Comparison of ENCODE assay signal across 8 cellular contexts in the genomic region with DNA sequence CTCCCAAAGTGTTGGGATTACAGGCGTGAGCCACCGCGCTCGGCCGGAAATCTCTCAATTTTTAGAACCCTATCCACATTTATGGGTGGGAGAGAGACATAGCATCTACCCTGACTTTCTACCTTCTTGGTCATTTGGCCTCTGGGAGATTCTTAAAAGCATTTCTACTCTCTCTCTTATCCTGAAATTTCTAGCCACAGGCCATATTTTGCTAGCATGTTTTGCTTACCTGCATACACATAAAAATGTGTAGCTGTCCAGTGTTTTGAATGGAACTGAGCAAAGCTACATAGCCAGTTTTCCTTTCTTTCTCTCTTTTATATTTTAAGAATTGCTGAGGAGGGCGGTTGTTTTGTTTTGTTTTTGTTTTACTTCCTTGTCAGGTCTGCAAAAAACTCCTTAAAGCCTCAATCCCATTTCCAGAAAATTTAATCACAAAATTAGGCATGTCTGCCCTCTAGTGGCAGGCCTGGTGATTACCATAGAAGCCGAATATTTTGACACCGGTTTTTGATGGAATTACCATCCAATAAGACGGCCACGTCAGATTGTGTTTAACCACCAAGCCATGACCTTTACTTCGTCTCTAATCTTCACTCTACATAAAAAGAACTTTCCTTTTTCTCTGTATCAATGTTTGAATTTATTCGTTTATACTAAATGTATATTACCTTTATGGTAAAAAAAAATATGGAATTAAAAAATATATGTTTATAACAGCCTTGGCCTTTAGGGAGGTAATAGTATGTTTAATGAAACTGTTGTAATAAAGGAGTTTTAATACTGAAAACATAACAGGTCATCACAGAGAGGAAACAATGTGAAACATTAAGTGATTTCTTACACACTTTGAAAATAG. TPM values are rescaled to one million over a fixed set of nuclear protein-coding genes. Genes with fewer than 3 reads are reported as not detected.
DNase-seq lines count a peak whose midpoint lies in the region; ATAC-seq and TF ChIP-seq lines count a peak whose summit lies in the region.

No MANE protein-coding gene starts in this region.

- no peak overlapping the region for H3K4me3 ChIP-seq in transverse colon

- H3K9me3 ChIP-seq in transverse colon: no peaks in the 10 kb centered on the region

- WGBS in transverse colon (ENCODE audit: low coverage in 1 of 2), 2 donors: 0 to 42% methylated on average over 5 to 12 of the region's 12 CpGs

- no peak overlapping the region for H3K27ac ChIP-seq in transverse colon

- peaks cover 0 to 12% (median 5%) of the 10 kb centered on the region in 4 donors for H3K4me1 ChIP-seq in transverse colon

- no peak overlapping the region for H3K4me3 Mint-ChIP-seq in activated CD8-positive, alpha-beta T cell treated with anti-CD3 and anti-CD28 coated beads for 36 hours
- H3K4me3 Mint-ChIP-seq in naive B cell: no peak overlapping the region

- no peak for TF ChIP-seq POLR2A in erythroblast (IDR thresholded peaks at IDR 0.05; ENCODE audit: low read length)
- no peak for TF ChIP-seq POLR2A in transverse colon (IDR thresholded peaks at IDR 0.05)

- peak; percentile 90 for TF ChIP-seq CTCF in activated CD8-positive, alpha-beta T cell treated with anti-CD3 and anti-CD28 coated beads for 36 hours (IDR thresholded peaks at IDR 0.05)
- peak; percentile 79 to 92 (median 87) for TF ChIP-seq CTCF in transverse colon (IDR thresholded peaks at IDR 0.05)

- H3K27me3 ChIP-seq in transverse colon: no peaks in the 10 kb centered on the region

- peaks cover 23% of the 10 kb centered on the region for H3K27me3 Mint-ChIP-seq in activated CD8-positive, alpha-beta T cell treated with anti-CD3 and anti-CD28 coated beads for 36 hours
- H3K27me3 Mint-ChIP-seq in naive B cell: peaks cover 13 to 28% (median 23%) of the 10 kb centered on the region in 3 donors

- intact Hi-C loops in activated CD8-positive, alpha-beta T cell treated with anti-CD3 and anti-CD28 coated beads for 36 hours (cut with micrococcal nuclease): no loop called here
- intact Hi-C loops in transverse colon (cut with DNase I; ENCODE audit: low total_unique reads): loop anchor here (10.0 kb wide), 1 partner anchor 336 kb away; no protein-coding TSS in a partner anchor

- DNase-seq in COLO829 (ENCODE audit: low spot score) (peak; percentile 77), H4 (ENCODE audit: low spot score) (peak; percentile 30), NCI-H446 (lab: John Stamatoyannopoulos, UW) (peak; percentile 9 to 75), erythroblast (lab: John Stamatoyannopoulos, UW) (peak; percentile 21 to 61), naive B cell (peak; percentile 11), transverse colon (peak; percentile 73)
- peak; percentile 68 for DNase-seq in activated CD8-positive, alpha-beta T cell treated with anti-CD3 and anti-CD28 coated beads for 36 hours

- H3K27ac Mint-ChIP-seq in activated CD8-positive, alpha-beta T cell treated with anti-CD3 and anti-CD28 coated beads for 36 hours: no peak overlapping the region
- no peak overlapping the region for H3K27ac Mint-ChIP-seq in naive B cell

- no peaks in the 10 kb centered on the region for H3K4me1 Mint-ChIP-seq in activated CD8-positive, alpha-beta T cell treated with anti-CD3 and anti-CD28 coated beads for 36 hours (ENCODE audit: low read depth)
- no peaks in the 10 kb centered on the region for H3K4me1 Mint-ChIP-seq in naive B cell

- CTCF ChIA-PET in activated CD8-positive, alpha-beta T cell treated with anti-CD3 and anti-CD28 coated beads for 36 hours (lab: Charles Lee): interaction anchor here (1.0 kb wide), 5 partner anchors 10 to 1009 kb away, joined by 3 to 9 read pairs (median 3); partner anchors contain the start of gene MBNL2

- ATAC-seq in activated CD8-positive, alpha-beta T cell treated with anti-CD3 and anti-CD28 coated beads for 36 hours: peak; percentile 49
- no peak for ATAC-seq in naive B cell (ENCODE audit: low read depth in 2 of 2)
- ATAC-seq in HG03378 (IDR thresholded peaks at IDR 0.05; ENCODE audit: unreplicated experiment): no peak

- no peak for TF ChIP-seq EP300 in transverse colon (IDR thresholded peaks at IDR 0.05; ENCODE audit: low read depth)

- in situ Hi-C loops in transverse colon (cut with MboI; ENCODE audit: low pct_ligation_motif_present in 1 of 4, low pct_unique_long_range_greater_than_20kb in 1 of 4, low sequenced_read_pairs in 3 of 4): no loop called here

- no peaks in the 10 kb centered on the region for H3K36me3 Mint-ChIP-seq in activated CD8-positive, alpha-beta T cell treated with anti-CD3 and anti-CD28 coated beads for 36 hours (ENCODE audit: low read depth)
- no peaks in the 10 kb centered on the region for H3K36me3 Mint-ChIP-seq in naive B cell

- POLR2A ChIA-PET in activated CD8-positive, alpha-beta T cell treated with anti-CD3 and anti-CD28 coated beads for 36 hours (lab: Charles Lee): no interaction called here

- no peaks in the 10 kb centered on the region for H3K36me3 ChIP-seq in transverse colon

- no peaks in the 10 kb centered on the region for H3K9me3 Mint-ChIP-seq in activated CD8-positive, alpha-beta T cell treated with anti-CD3 and anti-CD28 coated beads for 36 hours
- H3K9me3 Mint-ChIP-seq in naive B cell: peaks cover 0 to 5% (median 4%) of the 10 kb centered on the region in 7 donors

RNA-seq across cellular contexts. Expression of gene OXGR1, which starts 34.4 kb away (rescaled TPM):
- total RNA-seq in H4 (2014; rRNA removed; shearing (Covaris generic)): 3.3 and 4.0 TPM in 2 replicates
- total RNA-seq in activated CD8-positive, alpha-beta T cell treated with anti-CD3 and anti-CD28 coated beads for 36 hours: not detected
- polyA plus RNA-seq in naive B cell (ENCODE audit: low read depth in 6 of 6): not detected
- 1 to 10 TPM in 2 of 4 donors, not detected in 2; 2.0 to 2.5 TPM for total RNA-seq in transverse colon

Comparison
In these comparisons a context has a peak if more than half of its experiments do, and no peak if none do; other contexts are left out.
1. DNase-seq: peak in every context shown above with its lines; median percentile 77 in COLO829; 73 in transverse colon; 68 in activated CD8-positive, alpha-beta T cell treated with anti-CD3 and anti-CD28 coated beads for 36 hours; 42 in NCI-H446; 41 in erythroblast; 30 in H4; 11 in naive B cell.